In the genomic region with DNA sequence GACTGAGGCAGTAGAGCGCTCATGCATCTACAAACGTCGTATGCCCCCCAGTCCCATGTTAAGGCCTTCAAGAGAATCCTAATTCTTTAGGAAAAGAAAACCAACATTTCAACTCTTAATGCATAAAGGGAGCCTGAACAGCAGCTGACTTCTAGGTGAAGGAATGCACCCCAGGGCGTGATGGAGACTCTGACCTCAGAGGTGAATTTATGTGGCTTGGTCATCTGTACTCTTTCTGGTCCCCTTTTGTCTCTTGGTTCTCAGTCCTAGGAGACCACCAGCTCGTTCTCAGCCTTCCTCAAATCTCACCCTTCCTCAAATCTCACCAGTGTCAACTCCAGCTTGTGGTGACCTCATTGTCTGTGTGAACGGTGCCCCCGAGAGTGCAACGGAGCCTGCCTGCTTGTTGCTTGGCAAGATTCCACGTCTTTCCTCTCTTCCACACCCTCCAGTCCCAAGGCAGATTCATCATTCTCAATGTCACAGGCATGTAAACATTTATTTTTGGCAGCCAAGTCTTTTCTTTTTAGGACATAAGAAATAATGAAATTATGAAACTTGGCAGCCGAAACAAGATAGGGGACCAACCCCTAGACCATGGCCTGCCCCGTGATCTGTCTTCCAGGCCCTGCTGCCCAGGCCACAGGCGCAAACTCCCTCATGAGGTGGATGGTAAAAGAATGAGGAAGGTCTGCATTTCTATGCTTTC, we compare ENCODE assay signal across 18 cellular contexts.
"Had no signal": no experiment of that assay in that cellular context is flagged by ENCODE, and none has a peak within 500 bp of the region (broad histone marks: within the 10 kb centered on the region; RNA-seq: fewer than 3 reads in every experiment).

No MANE protein-coding gene starts in this region.

- DNase-seq: activated B cell treated with CpG ODN at 0.5 μM for 24 hours; activated CD4-positive, alpha-beta memory T cell treated with anti-CD3 and anti-CD28 coated beads, Interleukin-2, amount 10 ng/mL, durations not matched to agents 7 days and 5 days; activated CD4-positive, alpha-beta T cell treated with anti-CD3 and anti-CD28 coated beads for 4 hours; activated effector memory CD4-positive, alpha-beta T cell treated with Interleukin-2 at 50 U/mL for 16 hours; activated naive CD4-positive, alpha-beta T cell treated with anti-CD3 and anti-CD28 coated beads, Interleukin-2, amount 10 ng/mL, durations not matched to agents 7 days and 5 days; activated naive CD8-positive, alpha-beta T cell treated with anti-CD3 and anti-CD28 coated beads, Interleukin-2, amount 50 U/mL, for 24 hours; anterior cingulate cortex; brain microvascular endothelial cell; central memory CD4-positive, alpha-beta T cell; erythroblast; occipital lobe; posterior cingulate gyrus; stimulated activated CD4-positive, alpha-beta T cell treated with anti-CD3 and anti-CD28 coated beads, Interleukin-2, amount 100 ng/mL, for 24 hours; stimulated activated naive CD4-positive, alpha-beta T cell treated with Interleukin-2 at 50 U/mL for 16 hours; substantia nigra; T-helper 1 cell; T-helper 9 cell; upper lobe of right lung had no signal

- ATAC-seq: activated naive CD8-positive, alpha-beta T cell treated with anti-CD3 and anti-CD28 coated beads, Interleukin-2, amount 50 U/mL, for 24 hours; upper lobe of right lung had no signal

- H3K4me3 ChIP-seq: upper lobe of right lung had no signal

- H3K36me3 ChIP-seq: brain microvascular endothelial cell, upper lobe of right lung had no signal

- H3K4me1 ChIP-seq: upper lobe of right lung had no signal

- H3K27ac ChIP-seq: brain microvascular endothelial cell, upper lobe of right lung had no signal

- H3K27me3 ChIP-seq: brain microvascular endothelial cell, upper lobe of right lung had no signal
